19 cellular contexts compared by ENCODE assay signal in genomic region chr1:91836307-91837056, GRCh38. TPM values are rescaled to one million over a fixed set of nuclear protein-coding genes. Genes with fewer than 3 reads are reported as not detected.
DNase-seq lines count a peak whose midpoint lies in the region; ATAC-seq, FAIRE-seq and TF ChIP-seq lines count a peak whose summit lies in the region.
"Had no signal": no experiment of that assay in that cellular context is flagged by ENCODE, and none has a peak within 500 bp of the region (broad histone marks: within the 10 kb centered on the region; RNA-seq: fewer than 3 reads in every experiment).

No MANE protein-coding gene starts in this region.

- no peak for TF ChIP-seq CTCF in BE2C (IDR thresholded peaks at IDR 0.05; ENCODE audit: low read depth, low read length)
- no peak for TF ChIP-seq CTCF in K562 (IDR thresholded peaks at IDR 0.05 in 2 of 3, conservative IDR thresholded peaks at IDR 0.05 in 1 of 3; ENCODE audit: insufficient read depth in 2 of 3, low read depth in 1 of 3, low read length in 3 of 3)

- in situ Hi-C loops in K562 (cut with MboI): no loop called here

- no peak for TF ChIP-seq RAD21 in K562 (CRISPR knock-in tag; conservative IDR thresholded peaks at IDR 0.05 in 1 of 2, IDR thresholded peaks at IDR 0.05 in 1 of 2)

- no TSS peak for BruUV-seq in K562 (replicated peaks; lab: Mats Ljungman, UMichigan)

- H3K79me2 ChIP-seq in K562 (ENCODE audit: control insufficient read depth, insufficient read depth, low read length): no peaks in the 10 kb centered on the region; the same call in 2 of the 3 replicates

- no peak for TF ChIP-seq POLR2A in K562 (conservative IDR thresholded peaks at IDR 0.05)

- no peaks in the 10 kb centered on the region for H3K4me1 ChIP-seq in BE2C
- H3K4me1 ChIP-seq in K562 (replicated peaks in 1 of 2; ENCODE audit: control insufficient read depth in 2 of 2, insufficient read depth in 2 of 2, low read length in 2 of 2): 0 out of 5 replicates have a peak, but pooled peaks cover 0 to 2% of the 10 kb centered on the region in 2 experiments
- H3K4me1 ChIP-seq: Caco-2, HAP-1 had no signal

- 54% methylated on average over 8 of the region's 8 CpGs for WGBS in K562 (ENCODE audit: insufficient coverage, low coverage, missing lambda C conversion rate)

- no peak overlapping the region for H3K9ac ChIP-seq in K562 (ENCODE audit: insufficient read depth in 1 of 2, low read depth in 2 of 2, low read length in 2 of 2)

- H3K27me3 ChIP-seq in BE2C (no peaks in the 10 kb centered on the region), K562 (ENCODE audit: control insufficient read depth in 2 of 2, insufficient read depth in 2 of 2, low read length in 2 of 2) (no peaks in the 10 kb centered on the region)
- H3K27me3 ChIP-seq: cardiac muscle cell, neutrophil had no signal

- CTCF ChIA-PET in K562 (lab: Yijun Ruan, JAX; ENCODE audit: low intra/inter-chr PET ratio): no interaction called here

- intact Hi-C loops in K562 (cut with micrococcal nuclease): no loop called here

- H3K9me1 ChIP-seq in K562 (ENCODE audit: control insufficient read depth, insufficient read depth, low read length): no peaks in the 10 kb centered on the region

- no peak overlapping the region for H3K4me3 ChIP-seq in BE2C (ENCODE audit: low read depth, low read length)
- no peak overlapping the region for H3K4me3 ChIP-seq in K562
- H3K4me3 ChIP-seq: cardiac muscle cell, HAP-1, mucosa of descending colon had no signal

- H4K20me1 ChIP-seq in K562 (replicated peaks; ENCODE audit: control insufficient read depth, insufficient read depth, low read length): no peaks in the 10 kb centered on the region

- H3K27ac ChIP-seq in K562 (ENCODE audit: extremely low read depth, low read depth, low read length): no peak overlapping the region
- H3K27ac ChIP-seq: cardiac muscle cell, neutrophil had no signal

- no peak overlapping the region for H3K4me2 ChIP-seq in K562 (ENCODE audit: insufficient read depth, low read length)

- ATAC-seq in K562: peak; percentile 59; the same call in 1 of the 3 replicates
- ATAC-seq: left lobe of liver; mucosa of descending colon; stimulated activated naive B cell treated with anti-CD40 and anti-IgM and Interleukin-4, amounts not matched to agents 10 μg/mL and 1 μg/mL and 100 μg/mL, for 72 hours had no signal

- POLR2A ChIA-PET in K562 (lab: Yijun Ruan, JAX): no interaction called here

- FAIRE-seq in K562 (lab: Jason Lieb, UNC): no peak

- no peak overlapping the region for H2AFZ ChIP-seq in K562 (ENCODE audit: low read depth, low read length)

- H3K9me3 ChIP-seq in BE2C (no peaks in the 10 kb centered on the region), K562 (replicated peaks; ENCODE audit: control insufficient read depth, insufficient read depth, low read depth, low read length) (no peaks in the 10 kb centered on the region)
- H3K9me3 ChIP-seq: Caco-2, HAP-1, mucosa of descending colon, neutrophil had no signal

- DNase-seq in BE2C (peak; percentile 6), DMS79 treated with DMSO at 0.1 percent for 48 hours (lab: John Stamatoyannopoulos, UW) (peak; percentile 62), K562 (ENCODE audit: extremely low read depth in 1 of 4, low spot score in 3 of 4) (no peak), left kidney (ENCODE audit: low read depth, low spot score) (peak; percentile 59), 8988T (no peak), nucleus accumbens (lab: John Stamatoyannopoulos, UW) (no peak)
- no peak for DNase-seq in activated CD4-positive, alpha-beta T cell treated with anti-CD3 and anti-CD28 coated beads for 48 hours
- DNase-seq: activated CD4-positive, alpha-beta memory T cell treated with anti-CD3 and anti-CD28 coated beads, Interleukin-2, amount 10 ng/mL, durations not matched to agents 7 days and 5 days; activated naive CD4-positive, alpha-beta T cell; amniotic stem cell; Caco-2; mucosa of descending colon; NCI-H1436; NCI-H748 treated with DMSO at 0.1 percent for 48 hours; stimulated activated naive B cell treated with anti-CD40 and anti-IgM and Interleukin-4, amounts not matched to agents 10 μg/mL and 1 μg/mL and 100 μg/mL, for 72 hours had no signal

- no peak for TF ChIP-seq EP300 in K562 (IDR thresholded peaks at IDR 0.05; ENCODE audit: low read length)

- no peaks in the 10 kb centered on the region for H3K36me3 ChIP-seq in BE2C
- no peaks in the 10 kb centered on the region for H3K36me3 ChIP-seq in K562 (ENCODE audit: control insufficient read depth, insufficient read depth, low read length)
- H3K36me3 ChIP-seq: cardiac muscle cell, HAP-1, neutrophil had no signal

TF ChIP-seq in K562, 482 proteins besides CTCF, POLR2A, EP300 and RAD21:
- TF ChIP-seq ZNF668 (CRISPR knock-in tag; IDR thresholded peaks at IDR 0.05): no peak

RNA-seq across cellular contexts. Expression of gene TGFBR3, which starts 49.5 kb away (rescaled TPM):
- 0.28 TPM for polyA plus RNA-seq in BE2C (2012; ENCODE audit: insufficient read depth, insufficient read length, low read depth)
- 43.1 and 60.3 TPM in 2 replicates for total RNA-seq in K562 (2011; cell fraction: chromatin; rRNA removed; ENCODE audit: low replicate concordance)
- total RNA-seq in K562 (2011; cell fraction: nucleolus; rRNA removed): 42.9 and 43.6 TPM in 2 replicates
- 48.7 and 58.8 TPM in 2 replicates for total RNA-seq in K562 (2011; cell fraction: nucleoplasm; rRNA removed)
- total RNA-seq in K562 (2014; rRNA removed): 13.8 and 14.1 TPM in 2 replicates
- 15.1 and 15.6 TPM in 2 replicates for total RNA-seq in K562 (2014; rRNA removed; fragmentation: Illumina TruSeq; extraction: Trizol)
- 15.3 and 16.4 TPM in 2 replicates for total RNA-seq in K562 (2015; rRNA removed; fragmentation: Illumina TruSeq; extraction: Trizol)
- 18.6 and 19.9 TPM in 2 replicates for total RNA-seq in K562 (2021)
- 14.8 and 16.9 TPM in 2 replicates for polyA plus RNA-seq in K562 (2011; rRNA removed)
- 12.3 and 15.5 TPM in 2 replicates for polyA plus RNA-seq in K562 (2011; cell fraction: cytosol; rRNA removed)
- 13.4 and 16.7 TPM in 2 replicates for polyA plus RNA-seq in K562 (2011; cell fraction: nucleus; rRNA removed)
- 13.6 and 14.0 TPM in 2 replicates for polyA plus RNA-seq in K562 (2012)
- polyA plus RNA-seq in K562 (2014; fragmentation: Illumina TruSeq; extraction: Trizol): 22.9 and 32.4 TPM in 2 replicates
- polyA plus RNA-seq in K562 (2014; fragmentation: Nextera tagmentation; extraction: Ambion mirVana): 1 to 10 TPM; 3.6 to 4.3 TPM
- polyA plus RNA-seq in K562 (2014; rRNA removed): 7.5 and 9.1 TPM in 2 replicates
- polyA minus RNA-seq in K562 (2011; rRNA and poly(A)+ RNA removed): 42.2 and 54.3 TPM in 2 replicates
- 20.2 and 22.8 TPM in 2 replicates for polyA minus RNA-seq in K562 (2011; cell fraction: cytosol; rRNA and poly(A)+ RNA removed)
- polyA minus RNA-seq in K562 (2011; cell fraction: nucleus; rRNA and poly(A)+ RNA removed): 18.8 and 26.4 TPM in 2 replicates

Comparison
In these comparisons a context has a peak if more than half of its experiments do, and no peak if none do; other contexts are left out.
1. DNase-seq: peak in BE2C (single experiment), DMS79 treated with DMSO at 0.1 percent for 48 hours (single experiment) and left kidney (single experiment); none in K562 (0 of 4), activated CD4-positive, alpha-beta T cell treated with anti-CD3 and anti-CD28 coated beads for 48 hours (single experiment), 8988T (single experiment) and nucleus accumbens (0 of 56).